10 cellular contexts compared by ENCODE assay signal in genomic region chr22:18577848-18578247, GRCh38. TPM values are rescaled to one million over a fixed set of nuclear protein-coding genes. Genes with fewer than 3 reads are reported as not detected.
DNase-seq lines count a peak whose midpoint lies in the region; ATAC-seq and TF ChIP-seq lines count a peak whose summit lies in the region.
"Not testable (repeated sequence)": the region's sequence is repeated elsewhere in the genome, so short reads cannot be mapped to it uniquely, and the experiment has no call there.
"Had no signal": no experiment of that assay in that cellular context is flagged by ENCODE, and none has a peak within 500 bp of the region (broad histone marks: within the 10 kb centered on the region; RNA-seq: fewer than 3 reads in every experiment).

No MANE protein-coding gene starts in this region.

- dilution Hi-C loops in IMR-90 (cut with HindIII; ENCODE audit: low sequenced_read_pairs, unreplicated experiment) = not testable (repeated sequence)

- not testable (repeated sequence) for H3K9ac ChIP-seq in IMR-90 (ENCODE audit: low read depth, low read length)

- H3K9me3 Mint-ChIP-seq in activated CD4-positive, alpha-beta T cell treated with anti-CD3 and anti-CD28 coated beads, Interleukin-2, amount 10 ng/mL, durations not matched to agents 7 days and 5 days; effector memory CD8-positive, alpha-beta T cell: not testable (repeated sequence)

- TF ChIP-seq CTCF in IMR-90 (conservative IDR thresholded peaks at IDR 0.05; ENCODE audit: low read depth, low read length) = not testable (repeated sequence)

- not testable (repeated sequence) for H3K4me1 ChIP-seq in IMR-90 (ENCODE audit: control insufficient read depth, insufficient read depth, low read length)

- not testable (repeated sequence) for H2BK5ac ChIP-seq in IMR-90 (ENCODE audit: low read depth, low read length, poor library complexity, severe bottlenecking)

- not testable (repeated sequence) for H2BK120ac ChIP-seq in IMR-90 (ENCODE audit: low read depth, low read length)

- TF ChIP-seq RAD21 in IMR-90 (IDR thresholded peaks at IDR 0.05; ENCODE audit: low read length) = not testable (repeated sequence)

- no CpG with 5 or more reads among the region's 53 CpGs for WGBS in IMR-90 (ENCODE audit: extremely low coverage in 2 of 2, insufficient read length in 1 of 2), 2 experiments

- not testable (repeated sequence) for H2BK15ac ChIP-seq in IMR-90 (ENCODE audit: low read depth, low read length)

- not testable (repeated sequence) for H2BK20ac ChIP-seq in IMR-90 (ENCODE audit: low read depth, low read length)

- DNase-seq in CMK (ENCODE audit: low read depth) (peak; percentile 9), left lobe of liver (ENCODE audit: low spot score) (peak; percentile 57)
- not testable (repeated sequence) for DNase-seq in IMR-90
- DNase-seq in activated CD4-positive, alpha-beta T cell treated with anti-CD3 and anti-CD28 coated beads, Interleukin-2, amount 10 ng/mL, durations not matched to agents 7 days and 5 days = peak; percentile 39
- peak in 1 of 3 experiments; percentile 30 for DNase-seq in effector memory CD8-positive, alpha-beta T cell
- peak; percentile 28 to 38 for DNase-seq in stimulated activated CD4-positive, alpha-beta T cell treated with anti-CD3 and anti-CD28 coated beads, Interleukin-2, amount 100 ng/mL, for 24 hours

- not testable (repeated sequence) for BruUV-seq in IMR-90 (replicated peaks; lab: Mats Ljungman, UMichigan)

- not testable (repeated sequence) for H2AK5ac ChIP-seq in IMR-90 (ENCODE audit: low read depth, low read length)

- not testable (repeated sequence) for H3K36me3 ChIP-seq in IMR-90 (ENCODE audit: control insufficient read depth, insufficient read depth, low read length)

- not testable (repeated sequence) for H3K27ac ChIP-seq in IMR-90 (ENCODE audit: insufficient read depth, low read length)

- H3K18ac ChIP-seq in IMR-90 (ENCODE audit: low read depth, low read length) = not testable (repeated sequence)

- not testable (repeated sequence) for H3K4me3 Mint-ChIP-seq in activated CD4-positive, alpha-beta T cell treated with anti-CD3 and anti-CD28 coated beads, Interleukin-2, amount 10 ng/mL, durations not matched to agents 7 days and 5 days; effector memory CD8-positive, alpha-beta T cell

- not testable (repeated sequence) for H3K4me1 Mint-ChIP-seq in activated CD4-positive, alpha-beta T cell treated with anti-CD3 and anti-CD28 coated beads, Interleukin-2, amount 10 ng/mL, durations not matched to agents 7 days and 5 days; effector memory CD8-positive, alpha-beta T cell (ENCODE audit: low read depth in 2 of 2)

- POLR2A ChIA-PET in IMR-90 (lab: Charles Lee; ENCODE audit: unreplicated experiment); activated CD4-positive, alpha-beta T cell treated with anti-CD3 and anti-CD28 coated beads, Interleukin-2, amount 10 ng/mL, durations not matched to agents 7 days and 5 days (lab: Charles Lee): not testable (repeated sequence)

- H3K36me3 Mint-ChIP-seq in activated CD4-positive, alpha-beta T cell treated with anti-CD3 and anti-CD28 coated beads, Interleukin-2, amount 10 ng/mL, durations not matched to agents 7 days and 5 days (ENCODE audit: low read depth); effector memory CD8-positive, alpha-beta T cell (ENCODE audit: insufficient read depth): not testable (repeated sequence)

- H4K20me1 ChIP-seq in IMR-90 (ENCODE audit: insufficient read depth, low read length) = not testable (repeated sequence)

- H3K27ac Mint-ChIP-seq in activated CD4-positive, alpha-beta T cell treated with anti-CD3 and anti-CD28 coated beads, Interleukin-2, amount 10 ng/mL, durations not matched to agents 7 days and 5 days; effector memory CD8-positive, alpha-beta T cell: not testable (repeated sequence)

- not testable (repeated sequence) for H3K9me1 ChIP-seq in IMR-90 (ENCODE audit: insufficient read depth, low read length)

- not testable (repeated sequence) for H4K91ac ChIP-seq in IMR-90 (ENCODE audit: insufficient read depth, low read depth, low read length)

- H3K27me3 ChIP-seq in IMR-90 (ENCODE audit: control insufficient read depth, insufficient read depth, low read length) = not testable (repeated sequence)

- in situ Hi-C loops in IMR-90 (cut with MboI; ENCODE audit: low sequenced_read_pairs) = not testable (repeated sequence)

- TF ChIP-seq POLR2A in IMR-90 (IDR thresholded peaks at IDR 0.05; ENCODE audit: low read depth, low read length) = not testable (repeated sequence)

- not testable (repeated sequence) for H2AK9ac ChIP-seq in IMR-90 (replicated peaks; ENCODE audit: low read depth, low read length, poor library complexity)

- H4K8ac ChIP-seq in IMR-90 (ENCODE audit: low read depth in 2 of 2, low read length in 2 of 2) = not testable (repeated sequence)

- H3K27me3 Mint-ChIP-seq in activated CD4-positive, alpha-beta T cell treated with anti-CD3 and anti-CD28 coated beads, Interleukin-2, amount 10 ng/mL, durations not matched to agents 7 days and 5 days; effector memory CD8-positive, alpha-beta T cell: not testable (repeated sequence)

- not testable (repeated sequence) for H4K5ac ChIP-seq in IMR-90 (ENCODE audit: low read depth, low read length)

- not testable (repeated sequence) for H3K79me1 ChIP-seq in IMR-90 (ENCODE audit: low read depth in 1 of 2, low read length in 2 of 2)

- not testable (repeated sequence) for H3K9me3 ChIP-seq in IMR-90 (ENCODE audit: control insufficient read depth, insufficient read depth, low read length)

- not testable (repeated sequence) for H3K56ac ChIP-seq in IMR-90 (ENCODE audit: extremely low read depth, insufficient read depth, low read length)

- H3K4me2 ChIP-seq in IMR-90 (ENCODE audit: low read depth, low read length) = not testable (repeated sequence)

- not testable (repeated sequence) for H3K4ac ChIP-seq in IMR-90 (ENCODE audit: low read depth, low read length)

- not testable (repeated sequence) for H3K4me3 ChIP-seq in IMR-90 (ENCODE audit: insufficient read depth, low read depth, low read length)

- CTCF ChIA-PET in IMR-90 (lab: Yijun Ruan, JAX); activated CD4-positive, alpha-beta T cell treated with anti-CD3 and anti-CD28 coated beads, Interleukin-2, amount 10 ng/mL, durations not matched to agents 7 days and 5 days (lab: Charles Lee): not testable (repeated sequence)

- ATAC-seq in GM21367 (IDR thresholded peaks at IDR 0.05; ENCODE audit: unreplicated experiment) = peak; percentile 79
- peak; percentile 75 for ATAC-seq in HG02870 (IDR thresholded peaks at IDR 0.05; ENCODE audit: unreplicated experiment)
- ATAC-seq in IMR-90 (ENCODE audit: low read depth) = peak; percentile 93
- ATAC-seq in effector memory CD8-positive, alpha-beta T cell (replicated peaks) = peak; percentile 81
- ATAC-seq in left lobe of liver = peak; percentile 94

- H2AFZ ChIP-seq in IMR-90 (replicated peaks; ENCODE audit: low read length, poor library complexity) = not testable (repeated sequence)

- not testable (repeated sequence) for H3K23ac ChIP-seq in IMR-90 (ENCODE audit: low read depth, low read length)

- intact Hi-C loops in IMR-90 (cut with micrococcal nuclease) = not testable (repeated sequence)

- H3K14ac ChIP-seq in IMR-90 (replicated peaks; ENCODE audit: low read depth, low read length) = not testable (repeated sequence)

RNA-seq across cellular contexts. Expression of gene RIMBP3, which starts 33.9 kb away (rescaled TPM):
- 0.28 and 0.54 TPM in 2 replicates for total RNA-seq in IMR-90 (2012; rRNA removed)
- polyA plus RNA-seq in IMR-90 (2012; rRNA removed) = 0.20 and 0.21 TPM in 2 replicates
- 0.11 and 0.18 TPM in 2 replicates for polyA plus RNA-seq in IMR-90 (2012; cell fraction: cytosol; rRNA removed)
- 0.11 and 0.20 TPM in 2 replicates for polyA plus RNA-seq in IMR-90 (2012; cell fraction: nucleus; rRNA removed; ENCODE audit: low replicate concordance)
- total RNA-seq in activated CD4-positive, alpha-beta T cell treated with anti-CD3 and anti-CD28 coated beads, Interleukin-2, amount 10 ng/mL, durations not matched to agents 7 days and 5 days = 1 to 10 TPM; 1.8 to 2.1 TPM
- total RNA-seq in left lobe of liver = 0.08 TPM

RNA-seq across cellular contexts. Expression of gene TMEM191B, which starts 50.2 kb away (rescaled TPM):
- total RNA-seq in IMR-90 (2012; rRNA removed) = 0.28 TPM in 1 of 2 replicates, not detected in the other
- polyA plus RNA-seq in IMR-90 (2012; rRNA removed) = 0.80 and 1.8 TPM in 2 replicates
- polyA plus RNA-seq in IMR-90 (2012; cell fraction: cytosol; rRNA removed) = 0.27 and 1.1 TPM in 2 replicates
- 4.1 and 7.1 TPM in 2 replicates for polyA plus RNA-seq in IMR-90 (2012; cell fraction: nucleus; rRNA removed; ENCODE audit: low replicate concordance)
- total RNA-seq in activated CD4-positive, alpha-beta T cell treated with anti-CD3 and anti-CD28 coated beads, Interleukin-2, amount 10 ng/mL, durations not matched to agents 7 days and 5 days = 1 to 10 TPM in 1 of 2 experiments, under 1 TPM in 1; 0.87 to 3.5 TPM
- total RNA-seq in left lobe of liver = 0.65 TPM

RNA-seq across cellular contexts. Expression of gene GGTLC3, which starts 59.9 kb away (rescaled TPM):
- total RNA-seq in IMR-90 (2012; rRNA removed) (not detected in 2 replicates), left lobe of liver (not detected)
- polyA plus RNA-seq in IMR-90 (2012; rRNA removed) = not detected in 2 replicates
- not detected in 2 replicates for polyA plus RNA-seq in IMR-90 (2012; cell fraction: cytosol; rRNA removed)
- polyA plus RNA-seq in IMR-90 (2012; cell fraction: nucleus; rRNA removed; ENCODE audit: low replicate concordance) = not detected in 2 replicates
- not detected for total RNA-seq in activated CD4-positive, alpha-beta T cell treated with anti-CD3 and anti-CD28 coated beads, Interleukin-2, amount 10 ng/mL, durations not matched to agents 7 days and 5 days
- total RNA-seq: ovary, tibial nerve had no signal
- polyA plus RNA-seq: ovary had no signal
